ENCODE assay signal across 8 cellular contexts in the genomic region with DNA sequence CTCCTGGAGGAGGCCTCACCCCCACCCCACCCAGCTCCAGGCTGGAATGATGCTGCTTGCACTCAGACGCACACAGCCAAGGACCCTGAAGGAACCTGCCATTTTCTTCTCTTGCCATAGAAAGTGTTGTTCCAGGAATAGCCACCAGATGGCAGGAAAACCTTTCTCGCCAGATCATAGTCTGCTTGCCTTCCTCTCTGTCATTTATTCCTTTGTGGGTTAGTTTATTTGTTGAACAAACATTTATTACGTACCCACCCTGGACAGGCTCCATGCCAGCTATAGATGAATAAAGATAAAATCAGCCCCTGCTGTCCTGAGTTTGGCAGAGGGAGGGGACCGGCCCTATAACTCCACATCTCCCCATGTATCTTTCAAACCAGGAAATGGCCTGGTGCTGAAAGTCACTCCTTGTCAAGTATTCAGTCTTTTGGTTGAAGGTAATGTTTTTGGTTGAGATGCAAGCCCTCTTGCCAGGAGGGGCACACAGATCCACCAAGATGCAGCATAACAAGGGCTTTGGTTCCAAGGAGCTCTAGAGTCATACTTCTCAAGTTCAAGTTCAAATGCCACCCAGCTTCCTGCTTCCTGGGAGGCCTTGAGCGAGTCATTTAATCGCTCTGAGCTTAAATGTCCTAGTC.
DNase-seq lines count a peak whose midpoint lies in the region; ATAC-seq and TF ChIP-seq lines count a peak whose summit lies in the region.

No MANE protein-coding gene starts in this region.

- no peaks in the 10 kb centered on the region for H3K36me3 Mint-ChIP-seq in activated naive CD4-positive, alpha-beta T cell treated with anti-CD3 and anti-CD28 coated beads, Interleukin-2, amount 10 ng/mL, durations not matched to agents 7 days and 5 days

- H3K4me1 Mint-ChIP-seq in activated naive CD4-positive, alpha-beta T cell treated with anti-CD3 and anti-CD28 coated beads, Interleukin-2, amount 10 ng/mL, durations not matched to agents 7 days and 5 days: peaks cover 27% of the 10 kb centered on the region

- intact Hi-C loops in head of caudate nucleus (cut with DNase I): no loop called here

- H3K4me3 Mint-ChIP-seq in activated naive CD4-positive, alpha-beta T cell treated with anti-CD3 and anti-CD28 coated beads, Interleukin-2, amount 10 ng/mL, durations not matched to agents 7 days and 5 days: no peak overlapping the region

- H3K9me3 Mint-ChIP-seq in activated naive CD4-positive, alpha-beta T cell treated with anti-CD3 and anti-CD28 coated beads, Interleukin-2, amount 10 ng/mL, durations not matched to agents 7 days and 5 days: no peaks in the 10 kb centered on the region

- DNase-seq in GM10266 (ENCODE audit: extremely low spot score): peak; percentile 73
- peak; percentile 89 for DNase-seq in NAMALWA (ENCODE audit: low spot score)
- peak; percentile 81 for DNase-seq in activated naive CD4-positive, alpha-beta T cell treated with anti-CD3 and anti-CD28 coated beads, Interleukin-2, amount 10 ng/mL, durations not matched to agents 7 days and 5 days
- peak in 33 of 42 donors; percentile 15 to 87 (median 60) for DNase-seq in head of caudate nucleus
- DNase-seq in retinal pigment epithelial cell (ENCODE audit: low read depth): no peak

- H3K4me3 ChIP-seq in retinal pigment epithelial cell (ENCODE audit: low read length): no peak overlapping the region

- TF ChIP-seq CTCF in GM10266 (IDR thresholded peaks at IDR 0.05; ENCODE audit: control insufficient read depth, insufficient read depth, low read depth, missing control alignments) (peak; percentile 80), retinal pigment epithelial cell (conservative IDR thresholded peaks at IDR 0.05; ENCODE audit: low read depth, low read length) (peak; percentile 82)

- no peaks in the 10 kb centered on the region for H3K27me3 Mint-ChIP-seq in activated naive CD4-positive, alpha-beta T cell treated with anti-CD3 and anti-CD28 coated beads, Interleukin-2, amount 10 ng/mL, durations not matched to agents 7 days and 5 days

- CTCF ChIA-PET in activated naive CD4-positive, alpha-beta T cell treated with anti-CD3 and anti-CD28 coated beads, Interleukin-2, amount 10 ng/mL, durations not matched to agents 7 days and 5 days (lab: Charles Lee): interaction anchor here (0.6 to 13.5 kb wide), 30 partner anchors 8 to 318 kb away, joined by 3 to 470 read pairs (median 4); partner anchors contain the start of genes LAMTOR5 and RBM15

- peak overlapping the region; percentile 82 for H3K27ac Mint-ChIP-seq in activated naive CD4-positive, alpha-beta T cell treated with anti-CD3 and anti-CD28 coated beads, Interleukin-2, amount 10 ng/mL, durations not matched to agents 7 days and 5 days

- ATAC-seq in SK-N-SH treated with all-trans-retinoic acid at 6 μM for 48 hours (peak; percentile 77), HG03571 (IDR thresholded peaks at IDR 0.05; ENCODE audit: unreplicated experiment) (no peak), HG03520 (IDR thresholded peaks at IDR 0.05; ENCODE audit: unreplicated experiment) (no peak)

TF ChIP-seq in SK-N-SH treated with all-trans-retinoic acid at 6 μM for 48 hours, 23 proteins besides CTCF, POLR2A, EP300 and RAD21:
- TF ChIP-seq OSR1 (CRISPR knock-in tag; IDR thresholded peaks at IDR 0.05): no peak
- TF ChIP-seq CSRNP3 (CRISPR knock-in tag; IDR thresholded peaks at IDR 0.05): no peak
- TF ChIP-seq ZFP30 (CRISPR knock-in tag; IDR thresholded peaks at IDR 0.05): no peak
- TF ChIP-seq GLIS3 (CRISPR knock-in tag; IDR thresholded peaks at IDR 0.05): no peak
- TF ChIP-seq PPARA (CRISPR knock-in tag; IDR thresholded peaks at IDR 0.05; ENCODE audit: borderline replicate concordance): no peak
- TF ChIP-seq ZFP3 (CRISPR knock-in tag; IDR thresholded peaks at IDR 0.05): no peak
- TF ChIP-seq CSDC2 (CRISPR knock-in tag; IDR thresholded peaks at IDR 0.05): no peak
- no peak for TF ChIP-seq SNAI2 (CRISPR knock-in tag; IDR thresholded peaks at IDR 0.05)
- no peak for TF ChIP-seq ESRRG (CRISPR knock-in tag; IDR thresholded peaks at IDR 0.05)
- no peak for TF ChIP-seq ISL1 (CRISPR knock-in tag; IDR thresholded peaks at IDR 0.05)
- no peak for TF ChIP-seq TOX (CRISPR knock-in tag; IDR thresholded peaks at IDR 0.05; ENCODE audit: borderline replicate concordance)
- TF ChIP-seq ZC3H10 (CRISPR knock-in tag; IDR thresholded peaks at IDR 0.05): no peak
- TF ChIP-seq, protein P1, sequence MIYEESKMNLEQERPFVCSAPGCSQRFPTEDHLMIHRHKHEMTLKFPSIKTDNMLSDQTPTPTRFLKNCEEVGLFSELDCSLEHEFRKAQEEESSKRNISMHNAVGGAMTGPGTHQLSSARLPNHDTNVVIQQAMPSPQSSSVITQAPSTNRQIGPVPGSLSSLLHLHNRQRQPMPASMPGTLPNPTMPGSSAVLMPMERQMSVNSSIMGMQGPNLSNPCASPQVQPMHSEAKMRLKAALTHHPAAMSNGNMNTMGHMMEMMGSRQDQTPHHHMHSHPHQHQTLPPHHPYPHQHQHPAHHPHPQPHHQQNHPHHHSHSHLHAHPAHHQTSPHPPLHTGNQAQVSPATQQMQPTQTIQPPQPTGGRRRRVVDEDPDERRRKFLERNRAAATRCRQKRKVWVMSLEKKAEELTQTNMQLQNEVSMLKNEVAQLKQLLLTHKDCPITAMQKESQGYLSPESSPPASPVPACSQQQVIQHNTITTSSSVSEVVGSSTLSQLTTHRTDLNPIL (CRISPR knock-in tag; IDR thresholded peaks at IDR 0.05; ENCODE audit: low read depth): no peak
- TF ChIP-seq TSHZ2 (CRISPR knock-in tag; IDR thresholded peaks at IDR 0.05): no peak
- no peak for TF ChIP-seq BACH2 (CRISPR knock-in tag; IDR thresholded peaks at IDR 0.05; ENCODE audit: borderline replicate concordance)
- TF ChIP-seq ZNF565 (CRISPR knock-in tag; conservative IDR thresholded peaks at IDR 0.05; ENCODE audit: low read depth): no peak
- TF ChIP-seq, protein P2, sequence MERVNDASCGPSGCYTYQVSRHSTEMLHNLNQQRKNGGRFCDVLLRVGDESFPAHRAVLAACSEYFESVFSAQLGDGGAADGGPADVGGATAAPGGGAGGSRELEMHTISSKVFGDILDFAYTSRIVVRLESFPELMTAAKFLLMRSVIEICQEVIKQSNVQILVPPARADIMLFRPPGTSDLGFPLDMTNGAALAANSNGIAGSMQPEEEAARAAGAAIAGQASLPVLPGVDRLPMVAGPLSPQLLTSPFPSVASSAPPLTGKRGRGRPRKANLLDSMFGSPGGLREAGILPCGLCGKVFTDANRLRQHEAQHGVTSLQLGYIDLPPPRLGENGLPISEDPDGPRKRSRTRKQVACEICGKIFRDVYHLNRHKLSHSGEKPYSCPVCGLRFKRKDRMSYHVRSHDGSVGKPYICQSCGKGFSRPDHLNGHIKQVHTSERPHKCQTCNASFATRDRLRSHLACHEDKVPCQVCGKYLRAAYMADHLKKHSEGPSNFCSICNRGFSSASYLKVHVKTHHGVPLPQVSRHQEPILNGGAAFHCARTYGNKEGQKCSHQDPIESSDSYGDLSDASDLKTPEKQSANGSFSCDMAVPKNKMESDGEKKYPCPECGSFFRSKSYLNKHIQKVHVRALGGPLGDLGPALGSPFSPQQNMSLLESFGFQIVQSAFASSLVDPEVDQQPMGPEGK (CRISPR knock-in tag; IDR thresholded peaks at IDR 0.05; ENCODE audit: borderline replicate concordance): no peak
- no peak for TF ChIP-seq RARB (CRISPR knock-in tag; IDR thresholded peaks at IDR 0.05)
- no peak for TF ChIP-seq TCF4 (CRISPR knock-in tag; IDR thresholded peaks at IDR 0.05; ENCODE audit: borderline replicate concordance)
- no peak for TF ChIP-seq ZNF8 (CRISPR knock-in tag; IDR thresholded peaks at IDR 0.05)
